ENCODE assay signal across 18 cellular contexts in the genomic region with DNA sequence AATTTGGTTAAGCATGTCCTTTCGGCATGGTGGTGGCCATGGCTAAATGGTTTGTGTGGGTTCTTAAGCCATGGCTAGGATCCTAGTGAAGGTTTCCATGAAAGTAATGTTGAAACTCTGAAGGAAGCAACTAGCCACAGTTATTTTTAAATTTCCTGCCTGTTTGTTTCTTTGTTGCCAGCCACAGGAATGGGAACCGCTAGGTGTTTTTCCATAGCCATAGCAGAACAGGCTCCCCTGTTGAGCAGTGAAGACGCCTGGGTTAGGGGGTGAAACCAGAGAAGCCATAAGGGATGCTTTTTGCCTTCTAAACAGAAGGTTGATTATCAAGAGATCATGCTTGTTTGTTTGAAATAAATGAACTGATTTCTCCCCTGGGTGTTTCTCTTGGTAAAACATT.
DNase-seq lines count a peak whose midpoint lies in the region; ATAC-seq and TF ChIP-seq lines count a peak whose summit lies in the region.
"Had no signal": no experiment of that assay in that cellular context is flagged by ENCODE, and none has a peak within 500 bp of the region (broad histone marks: within the 10 kb centered on the region; RNA-seq: fewer than 3 reads in every experiment).

No MANE protein-coding gene starts in this region.

- intact Hi-C loops in IMR-90 (cut with micrococcal nuclease) = no loop called here
- intact Hi-C loops in prostate gland (cut with DNase I) = no loop called here

- H3K9ac ChIP-seq in BLaER1 treated with 17β-estradiol and CSF1 and Interleukin-3, amounts not matched to agents 10 nM and 100 nM = no peak overlapping the region
- no peak overlapping the region for H3K9ac ChIP-seq in IMR-90 (ENCODE audit: low read depth, low read length)
- no peak overlapping the region for H3K9ac ChIP-seq in mesendoderm (ENCODE audit: low read length)
- H3K9ac ChIP-seq: SK-N-SH had no signal

- H3K9me1 ChIP-seq in IMR-90 (ENCODE audit: insufficient read depth, low read length) = no peaks in the 10 kb centered on the region

- no peaks in the 10 kb centered on the region for H3K27me3 Mint-ChIP-seq in WTC11 (ENCODE audit: low read depth)

- WGBS in IMR-90 (ENCODE audit: extremely low coverage in 2 of 2, insufficient read length in 1 of 2), 2 experiments = no CpG with 5 or more reads among the region's 3 CpGs
- no CpG with 5 or more reads among the region's 3 CpGs for WGBS in mesendoderm (ENCODE audit: extremely low coverage, insufficient coverage, low lambda C conversion rate)
- 75% methylated on average over 3 of the region's 3 CpGs for WGBS in prostate gland

- in situ Hi-C loops in IMR-90 (cut with MboI; ENCODE audit: low sequenced_read_pairs) = no loop called here

- no peaks in the 10 kb centered on the region for H3K27me3 ChIP-seq in BLaER1 treated with 17β-estradiol and CSF1 and Interleukin-3, amounts not matched to agents 10 nM and 100 nM
- H3K27me3 ChIP-seq in IMR-90 (ENCODE audit: control insufficient read depth, insufficient read depth, low read length) = no peaks in the 10 kb centered on the region; the same call in 1 of the 2 replicates
- no peaks in the 10 kb centered on the region for H3K27me3 ChIP-seq in mesendoderm (ENCODE audit: insufficient read depth, low read length, poor library complexity)
- H3K27me3 ChIP-seq in prostate gland (replicated peaks; ENCODE audit: insufficient read depth) = no peaks in the 10 kb centered on the region

- H4K20me1 ChIP-seq in BLaER1 treated with 17β-estradiol and CSF1 and Interleukin-3, amounts not matched to agents 10 nM and 100 nM = no peaks in the 10 kb centered on the region
- no peaks in the 10 kb centered on the region for H4K20me1 ChIP-seq in IMR-90 (ENCODE audit: insufficient read depth, low read length)

- H2BK15ac ChIP-seq in IMR-90 (ENCODE audit: low read depth, low read length) (no peak overlapping the region), mesendoderm (replicated peaks; ENCODE audit: low read depth) (peak overlapping the region; percentile 79)

- no TSS peak for BruUV-seq in IMR-90 (replicated peaks; lab: Mats Ljungman, UMichigan)

- dilution Hi-C loops in IMR-90 (cut with HindIII; ENCODE audit: low sequenced_read_pairs, unreplicated experiment) = no loop called here

- H3K27ac ChIP-seq in BLaER1 treated with 17β-estradiol and CSF1 and Interleukin-3, amounts not matched to agents 10 nM and 100 nM = no peak overlapping the region
- H3K27ac ChIP-seq in IMR-90 (ENCODE audit: insufficient read depth, low read length) = no peak overlapping the region
- H3K27ac ChIP-seq in mesendoderm (ENCODE audit: low read depth, low read length) = no peak overlapping the region
- no peak overlapping the region for H3K27ac ChIP-seq in prostate gland
- H3K27ac ChIP-seq: C4-2B had no signal

- no peaks in the 10 kb centered on the region for H3K36me3 ChIP-seq in BLaER1 treated with 17β-estradiol and CSF1 and Interleukin-3, amounts not matched to agents 10 nM and 100 nM
- H3K36me3 ChIP-seq in IMR-90 (ENCODE audit: control insufficient read depth, insufficient read depth, low read length) (no peaks in the 10 kb centered on the region), mesendoderm (ENCODE audit: control insufficient read depth, insufficient read depth, low read length) (no peaks in the 10 kb centered on the region), prostate gland (no peaks in the 10 kb centered on the region)

- 0 out of 2 replicates have a peak overlapping the region, but pooled peaks have one; percentile 58 for H4K5ac ChIP-seq in IMR-90 (ENCODE audit: low read depth, low read length)
- H4K5ac ChIP-seq in mesendoderm (ENCODE audit: low read length) = peak overlapping the region; percentile 21

- H2BK5ac ChIP-seq in IMR-90 (ENCODE audit: low read depth, low read length, poor library complexity, severe bottlenecking) (no peak overlapping the region), mesendoderm (ENCODE audit: low read length) (no peak overlapping the region)

- no peak overlapping the region for H3K18ac ChIP-seq in IMR-90 (ENCODE audit: low read depth, low read length)
- no peak overlapping the region for H3K18ac ChIP-seq in mesendoderm (ENCODE audit: low read length)

- no peak overlapping the region for H4K91ac ChIP-seq in IMR-90 (ENCODE audit: insufficient read depth, low read depth, low read length)

- H3K14ac ChIP-seq in IMR-90 (replicated peaks; ENCODE audit: low read depth, low read length) = no peak overlapping the region

- peak overlapping the region; percentile 49 to 82 (median 62) for H3K4me2 ChIP-seq in BLaER1 treated with 17β-estradiol and CSF1 and Interleukin-3, amounts not matched to agents 10 nM and 100 nM
- no peak overlapping the region for H3K4me2 ChIP-seq in IMR-90 (ENCODE audit: low read depth, low read length)
- H3K4me2 ChIP-seq in mesendoderm (ENCODE audit: low read length) = no peak overlapping the region
- H3K4me2 ChIP-seq: SK-N-SH had no signal

- no peak overlapping the region for H3K4ac ChIP-seq in IMR-90 (ENCODE audit: low read depth, low read length)
- no peak overlapping the region for H3K4ac ChIP-seq in mesendoderm (ENCODE audit: low read depth, low read length)

- TF ChIP-seq CTCF in IMR-90 (conservative IDR thresholded peaks at IDR 0.05; ENCODE audit: low read depth, low read length) (no peak), WTC11 (IDR thresholded peaks at IDR 0.05) (no peak), prostate gland (IDR thresholded peaks at IDR 0.05) (no peak), GM10248 (IDR thresholded peaks at IDR 0.05; ENCODE audit: control extremely low read depth, extremely low read depth, low read depth, missing control alignments) (no peak)

- no peak for ATAC-seq in IMR-90 (ENCODE audit: low read depth)
- peak; percentile 66 for ATAC-seq in WTC11
- ATAC-seq in GM18502 (IDR thresholded peaks at IDR 0.05; ENCODE audit: poor library complexity, unreplicated experiment) = no peak
- no peak for ATAC-seq in HG02970 (IDR thresholded peaks at IDR 0.05; ENCODE audit: low FRiP score, unreplicated experiment)
- ATAC-seq: Panc1, Right ventricle myocardium inferior had no signal

- H2BK20ac ChIP-seq in IMR-90 (ENCODE audit: low read depth, low read length) = no peak overlapping the region

- H3K4me3 ChIP-seq in BLaER1 treated with 17β-estradiol and CSF1 and Interleukin-3, amounts not matched to agents 10 nM and 100 nM = no peak overlapping the region
- H3K4me3 ChIP-seq in IMR-90 (ENCODE audit: insufficient read depth, low read depth, low read length) (no peak overlapping the region), mesendoderm (ENCODE audit: low read length) (no peak overlapping the region), prostate gland (no peak overlapping the region)

- no peak overlapping the region; the same call in 1 of the 2 replicates for H3K23ac ChIP-seq in IMR-90 (ENCODE audit: low read depth, low read length)
- H3K23ac ChIP-seq in mesendoderm (ENCODE audit: low read length) = no peak overlapping the region

- H3K9me3 Mint-ChIP-seq in WTC11 = peaks cover 7% of the 10 kb centered on the region

- H4K8ac ChIP-seq in IMR-90 (ENCODE audit: low read depth in 2 of 2, low read length in 2 of 2) = no peak overlapping the region
- H4K8ac ChIP-seq in mesendoderm (ENCODE audit: low read depth, low read length) = no peak overlapping the region

- H3K9me3 ChIP-seq in BLaER1 treated with 17β-estradiol and CSF1 and Interleukin-3, amounts not matched to agents 10 nM and 100 nM (replicated peaks in 1 of 11) = peaks cover 0 to 5% (median 0%) of the 10 kb centered on the region in 11 experiments; a peak in 1 of 22 replicates
- H3K9me3 ChIP-seq in IMR-90 (ENCODE audit: control insufficient read depth, insufficient read depth, low read length) (no peaks in the 10 kb centered on the region), prostate gland (no peaks in the 10 kb centered on the region)
- H3K9me3 ChIP-seq: SK-N-SH had no signal

- peaks cover 18 to 32% (median 23%) of the 10 kb centered on the region in 10 experiments for H3K4me1 ChIP-seq in BLaER1 treated with 17β-estradiol and CSF1 and Interleukin-3, amounts not matched to agents 10 nM and 100 nM
- H3K4me1 ChIP-seq in IMR-90 (ENCODE audit: control insufficient read depth, insufficient read depth, low read length) (peaks cover 4% of the 10 kb centered on the region; the same call in 1 of the 2 replicates), mesendoderm (ENCODE audit: control insufficient read depth, low read depth, low read length) (peaks cover 12% of the 10 kb centered on the region), prostate gland (replicated peaks) (no peaks in the 10 kb centered on the region)

- no peaks in the 10 kb centered on the region for H3K79me2 ChIP-seq in mesendoderm (ENCODE audit: control insufficient read depth, insufficient read depth, low read length)

- no peak for TF ChIP-seq POLR2A in IMR-90 (IDR thresholded peaks at IDR 0.05; ENCODE audit: low read depth, low read length)
- TF ChIP-seq POLR2A in prostate gland (IDR thresholded peaks at IDR 0.05) = no peak

- CTCF ChIA-PET in IMR-90 (lab: Yijun Ruan, JAX) (interaction anchor here (0.9 kb wide), 1 partner anchor 16 kb away, joined by 5 read pairs; no protein-coding TSS in a partner anchor), WTC11 (lab: Charles Lee) (interaction anchor here (0.7 to 1.8 kb wide), 5 partner anchors 30 to 204 kb away, joined by 3 to 6 read pairs (median 3); no protein-coding TSS in a partner anchor), GM10248 (lab: Yijun Ruan, JAX) (interaction anchor here (0.7 to 1.2 kb wide), 2 partner anchors 13 to 18 kb away, joined by 3 read pairs; no protein-coding TSS in a partner anchor)

- H3K4me3 Mint-ChIP-seq in WTC11 = no peak overlapping the region

- H3K79me1 ChIP-seq in IMR-90 (ENCODE audit: low read depth in 1 of 2, low read length in 2 of 2) = no peaks in the 10 kb centered on the region
- peaks cover 2% of the 10 kb centered on the region for H3K79me1 ChIP-seq in mesendoderm (ENCODE audit: low read length)

- H3K56ac ChIP-seq in IMR-90 (ENCODE audit: extremely low read depth, insufficient read depth, low read length) (no peak overlapping the region), mesendoderm (ENCODE audit: low read length) (peak overlapping the region; percentile 44)

- peaks cover 52% of the 10 kb centered on the region for H3K4me1 Mint-ChIP-seq in WTC11

- peak overlapping the region; percentile 65; the same call in 1 of the 2 replicates for H3K27ac Mint-ChIP-seq in WTC11

- no peak overlapping the region for H2AFZ ChIP-seq in IMR-90 (replicated peaks; ENCODE audit: low read length, poor library complexity)

- POLR2A ChIA-PET in IMR-90 (lab: Charles Lee; ENCODE audit: unreplicated experiment) = no interaction called here
- POLR2A ChIA-PET in WTC11 (lab: Charles Lee) = no interaction called here
- POLR2A ChIA-PET in GM10248 (lab: Yijun Ruan, JAX) = no interaction called here

- peaks cover 12% of the 10 kb centered on the region for H3K36me3 Mint-ChIP-seq in WTC11

- TF ChIP-seq RAD21 in IMR-90 (IDR thresholded peaks at IDR 0.05; ENCODE audit: low read length) = no peak

- no peak overlapping the region for H2AK5ac ChIP-seq in IMR-90 (ENCODE audit: low read depth, low read length)
- H2AK5ac ChIP-seq in mesendoderm (ENCODE audit: low read length) = no peak overlapping the region

- no peak overlapping the region for H2AK9ac ChIP-seq in IMR-90 (replicated peaks; ENCODE audit: low read depth, low read length, poor library complexity)

- no peak overlapping the region for H2BK120ac ChIP-seq in IMR-90 (ENCODE audit: low read depth, low read length)
- H2BK120ac ChIP-seq in mesendoderm (ENCODE audit: low read depth, low read length) = no peak overlapping the region

- no peak for DNase-seq in IMR-90
- no peak for DNase-seq in WTC11 (ENCODE audit: low spot score)
- DNase-seq in mesendoderm = peak; percentile 54
- DNase-seq in prostate gland (ENCODE audit: low spot score) = no peak
- DNase-seq in GM10248 (ENCODE audit: extremely low spot score) = no peak
- DNase-seq: DMS 273 treated with DMSO at 0.1 percent for 48 hours, GDM1, HCEC 1CT, MV-4-11, NCI-H187 treated with DMSO at 0.1 percent for 48 hours, NCI-H524 treated with DMSO at 0.1 percent for 48 hours, SK-N-SH had no signal

Comparison
In these comparisons a context has a peak if more than half of its experiments do, and no peak if none do; other contexts are left out.
1. H3K4me2 ChIP-seq: peak in BLaER1 treated with 17β-estradiol and CSF1 and Interleukin-3, amounts not matched to agents 10 nM and 100 nM (11 of 11); none in IMR-90 (single experiment) and mesendoderm (single experiment).